Comparison of ENCODE assay signal across 10 cellular contexts in genomic region chr11:128891410-128891861, GRCh38. TPM values are rescaled to one million over a fixed set of nuclear protein-coding genes. Genes with fewer than 3 reads are reported as not detected.
DNase-seq lines count a peak whose midpoint lies in the region; ATAC-seq, FAIRE-seq and TF ChIP-seq lines count a peak whose summit lies in the region.
"Had no signal": no experiment of that assay in that cellular context is flagged by ENCODE, and none has a peak within 500 bp of the region (broad histone marks: within the 10 kb centered on the region; RNA-seq: fewer than 3 reads in every experiment).

No MANE protein-coding gene starts in this region.

- ATAC-seq in T-cell (replicated peaks in 1 of 4) (peak in 2 of 4 experiments; percentile 11 to 22), heart right ventricle (peak in 2 of 8 donors; percentile 1 to 24), pancreas (no peak), HG02885 (IDR thresholded peaks at IDR 0.05; ENCODE audit: poor library complexity, unreplicated experiment) (no peak), PC-3 (no peak)

- TF ChIP-seq CTCF in heart right ventricle (IDR thresholded peaks at IDR 0.05) (no peak), pancreas (IDR thresholded peaks at IDR 0.05) (no peak), PC-3 (conservative IDR thresholded peaks at IDR 0.05; ENCODE audit: low read depth, low read length) (no peak)

- CTCF ChIA-PET in T-cell (lab: Charles Lee) (interaction anchor here in 1 of 2 donors (1.0 kb wide), 1 partner anchor 16 kb away, joined by 3 read pairs; no protein-coding TSS in a partner anchor), PC-3 (lab: Charles Lee) (no interaction called here)

- H2AFZ ChIP-seq in PC-3 (ENCODE audit: low read length): no peak overlapping the region

- BruUV-seq in PC-3 (replicated peaks; lab: Mats Ljungman, UMichigan): no TSS peak

- peak overlapping the region; percentile 46 to 90 (median 69) for H3K4me2 ChIP-seq in BLaER1 treated with 17β-estradiol and CSF1 and Interleukin-3, amounts not matched to agents 10 nM and 100 nM
- no peak overlapping the region for H3K4me2 ChIP-seq in PC-3 (ENCODE audit: low read length)

- H3K27me3 ChIP-seq in BLaER1 treated with 17β-estradiol and CSF1 and Interleukin-3, amounts not matched to agents 10 nM and 100 nM: peaks cover 55 to 72% (median 63%) of the 10 kb centered on the region in 11 experiments
- peaks cover 0 to 40% (median 29%) of the 10 kb centered on the region in 7 donors for H3K27me3 ChIP-seq in heart right ventricle
- no peaks in the 10 kb centered on the region for H3K27me3 ChIP-seq in pancreas
- H3K27me3 ChIP-seq in PC-3 (ENCODE audit: low read length): 0 out of 2 replicates have a peak, but pooled peaks cover 2% of the 10 kb centered on the region

- no peaks in the 10 kb centered on the region for H3K9me3 Mint-ChIP-seq in T-cell

- H4K20me1 ChIP-seq in BLaER1 treated with 17β-estradiol and CSF1 and Interleukin-3, amounts not matched to agents 10 nM and 100 nM: peaks cover 0 to 35% (median 21%) of the 10 kb centered on the region in 11 experiments; a peak in 16 of 22 replicates
- no peaks in the 10 kb centered on the region for H4K20me1 ChIP-seq in PC-3 (ENCODE audit: low read length)

- H3K27me3 Mint-ChIP-seq in T-cell: peaks cover 39 to 61% of the 10 kb centered on the region in 2 donors

- peaks cover 3% of the 10 kb centered on the region for H3K36me3 Mint-ChIP-seq in T-cell

- peak overlapping the region; percentile 6 to 78 (median 47) for H3K4me3 Mint-ChIP-seq in T-cell

- H3K27ac ChIP-seq in BLaER1 treated with 17β-estradiol and CSF1 and Interleukin-3, amounts not matched to agents 10 nM and 100 nM: no peak overlapping the region
- H3K27ac ChIP-seq in heart right ventricle: peak overlapping the region in 9 of 10 donors; percentile 36 to 83 (median 74)
- peak overlapping the region; percentile 55 to 83 (median 73) for H3K27ac ChIP-seq in pancreas
- H3K27ac ChIP-seq in PC-3 (ENCODE audit: low read length): no peak overlapping the region

- H3K79me2 ChIP-seq in PC-3 (ENCODE audit: low read length): no peaks in the 10 kb centered on the region

- no peak overlapping the region for H3K27ac Mint-ChIP-seq in T-cell

- H3K9me2 ChIP-seq in PC-3 (replicated peaks; ENCODE audit: low read length): no peaks in the 10 kb centered on the region

- POLR2A ChIA-PET in T-cell (lab: Charles Lee): no interaction called here
- POLR2A ChIA-PET in PC-3 (lab: Charles Lee; ENCODE audit: unreplicated experiment): no interaction called here

- H3F3A ChIP-seq in PC-3 (ENCODE audit: low read length, unreplicated experiment): no peaks in the 10 kb centered on the region

- 21 to 28% methylated on average over 10 of the region's 10 CpGs for WGBS in heart right ventricle, 2 donors
- 12 to 15% methylated on average over 7 to 10 of the region's 10 CpGs for whole genome bisulfite sequencing in pancreas, 2 donors

- intact Hi-C loops in heart right ventricle (cut with DNase I): no loop called here
- intact Hi-C loops in pancreas (cut with DNase I): no loop called here
- intact Hi-C loops in PC-3 (cut with micrococcal nuclease): no loop called here

- peaks cover 6 to 15% (median 13%) of the 10 kb centered on the region in 3 donors for H3K4me1 Mint-ChIP-seq in T-cell

- H3K4me1 ChIP-seq in BLaER1 treated with 17β-estradiol and CSF1 and Interleukin-3, amounts not matched to agents 10 nM and 100 nM: peaks cover 32 to 49% (median 44%) of the 10 kb centered on the region in 10 experiments
- H3K4me1 ChIP-seq in heart right ventricle (peaks cover 5 to 63% (median 26%) of the 10 kb centered on the region in 9 donors), pancreas (peaks cover 47 to 56% (median 55%) of the 10 kb centered on the region in 3 donors), PC-3 (ENCODE audit: insufficient read depth, low read length) (peaks cover 5% of the 10 kb centered on the region; the same call in 1 of the 2 replicates)

- no peaks in the 10 kb centered on the region for H3K9me3 ChIP-seq in BLaER1 treated with 17β-estradiol and CSF1 and Interleukin-3, amounts not matched to agents 10 nM and 100 nM (replicated peaks in 1 of 11)
- H3K9me3 ChIP-seq in heart right ventricle (no peaks in the 10 kb centered on the region), pancreas (no peaks in the 10 kb centered on the region), PC-3 (ENCODE audit: low read length) (no peaks in the 10 kb centered on the region)

- DNase-seq in T-cell (no peak), heart right ventricle (no peak), pancreas (peak in 3 of 6 donors; percentile 30 to 43 (median 32)), A172 (ENCODE audit: low spot score) (no peak), PC-3 (no peak), OCI-M1 (lab: John Stamatoyannopoulos, UW) (no peak)

- H3K9ac ChIP-seq in BLaER1 treated with 17β-estradiol and CSF1 and Interleukin-3, amounts not matched to agents 10 nM and 100 nM: peak overlapping the region in 1 of 11 experiments; percentile 60; a peak in 1 of 22 replicates
- H3K9ac ChIP-seq in PC-3 (ENCODE audit: low read length): no peak overlapping the region

- peak overlapping the region in 1 of 10 experiments; percentile 57; a peak in 4 of 20 replicates for H3K4me3 ChIP-seq in BLaER1 treated with 17β-estradiol and CSF1 and Interleukin-3, amounts not matched to agents 10 nM and 100 nM
- peak overlapping the region; percentile 25 to 62 (median 55) for H3K4me3 ChIP-seq in heart right ventricle
- peak overlapping the region; percentile 19 to 70 (median 28) for H3K4me3 ChIP-seq in pancreas
- no peak overlapping the region for H3K4me3 ChIP-seq in PC-3 (ENCODE audit: low read length)

- FAIRE-seq in pancreas (lab: Jason Lieb, UNC): no peak

- no peaks in the 10 kb centered on the region for H3K36me3 ChIP-seq in BLaER1 treated with 17β-estradiol and CSF1 and Interleukin-3, amounts not matched to agents 10 nM and 100 nM
- H3K36me3 ChIP-seq in heart right ventricle (no peaks in the 10 kb centered on the region), pancreas (no peaks in the 10 kb centered on the region), PC-3 (ENCODE audit: low read depth, low read length) (no peaks in the 10 kb centered on the region)

RNA-seq across cellular contexts. Expression of gene KCNJ5, which starts 0.3 kb away (rescaled TPM):
- total RNA-seq in T-cell (under 1 TPM in 3 of 5 donors, not detected in 2; 0.07 to 0.13 (median 0.12) TPM), heart right ventricle (10 to 100 TPM in 4 of 10 donors, 1 to 10 TPM in 6; 3.4 to 32.1 (median 8.9) TPM), pancreas (10 to 100 TPM in 4 of 6 donors, 1 to 10 TPM in 2; 4.6 to 17.6 (median 12.0) TPM), PC-3 (2014; rRNA removed) (not detected in 2 replicates)
- polyA plus RNA-seq in heart right ventricle (1 to 10 TPM; 1.2 to 2.6 TPM), pancreas (1 to 10 TPM; 1.1 to 2.8 TPM)
- 0.21 and 0.46 TPM in 2 replicates for total RNA-seq in A172 (2014; rRNA removed; shearing (Covaris generic))
- total RNA-seq: activated CD8-positive, alpha-beta memory T cell treated with anti-CD3 and anti-CD28 coated beads for 36 hours had no signal

RNA-seq across cellular contexts. Expression of gene KCNJ1, which starts 24.3 kb away (rescaled TPM):
- total RNA-seq in T-cell (not detected), heart right ventricle (under 1 TPM in 3 of 10 donors, not detected in 7; 0.07 to 0.14 (median 0.13) TPM), pancreas (under 1 TPM in 3 of 6 donors, not detected in 3; 0.03 to 0.12 (median 0.06) TPM), PC-3 (2014; rRNA removed) (not detected in 2 replicates)
- polyA plus RNA-seq in heart right ventricle (under 1 TPM; 0.01 to 0.29 TPM), pancreas (under 1 TPM; 0.08 to 0.28 TPM)
- not detected in 2 replicates for total RNA-seq in A172 (2014; rRNA removed; shearing (Covaris generic))
- total RNA-seq: activated CD8-positive, alpha-beta memory T cell treated with anti-CD3 and anti-CD28 coated beads for 36 hours had no signal

RNA-seq across cellular contexts. Expression of gene TP53AIP1, which starts 51.2 kb away (rescaled TPM):
- not detected for total RNA-seq in T-cell
- not detected for total RNA-seq in heart right ventricle
- polyA plus RNA-seq in heart right ventricle: under 1 TPM in 1 of 2 donors, not detected in 1; 0.01 TPM
- under 1 TPM in 4 of 6 donors, not detected in 2; 0.12 to 0.19 (median 0.13) TPM for total RNA-seq in pancreas
- 1 to 10 TPM in 1 of 2 donors, under 1 TPM in 1; 0.70 to 1.0 TPM for polyA plus RNA-seq in pancreas
- not detected in 2 replicates for total RNA-seq in A172 (2014; rRNA removed; shearing (Covaris generic))
- 0.17 and 0.58 TPM in 2 replicates for total RNA-seq in PC-3 (2014; rRNA removed)
- total RNA-seq: activated CD8-positive, alpha-beta memory T cell treated with anti-CD3 and anti-CD28 coated beads for 36 hours had no signal
- polyA plus RNA-seq: liver had no signal

Comparison
In these comparisons a context has a peak if more than half of its experiments do, and no peak if none do; other contexts are left out.
1. H3K27ac ChIP-seq: peak in heart right ventricle (9 of 10) and pancreas (4 of 4); none in BLaER1 treated with 17β-estradiol and CSF1 and Interleukin-3, amounts not matched to agents 10 nM and 100 nM (0 of 11) and PC-3 (single experiment).